In the genomic region with DNA sequence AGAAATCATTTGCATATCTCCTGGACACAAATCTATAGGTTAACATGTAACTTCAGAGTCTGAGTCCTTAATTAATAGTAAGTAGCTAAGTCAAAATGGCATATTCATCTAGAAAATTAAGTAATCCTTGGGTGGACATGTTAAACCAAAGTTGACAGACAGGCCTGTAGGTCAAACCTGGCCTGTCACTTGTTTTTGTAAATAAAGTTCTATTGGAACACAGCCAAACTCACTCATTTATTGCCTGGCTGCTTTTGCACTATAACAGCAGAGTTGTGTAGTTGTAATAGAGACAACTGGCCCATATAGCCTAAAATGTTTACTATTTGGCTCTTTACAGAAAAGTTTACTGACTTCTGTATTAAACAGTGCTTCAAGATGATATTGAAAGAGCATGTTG, we compare ENCODE assay signal across 23 cellular contexts. TPM values are rescaled to one million over a fixed set of nuclear protein-coding genes. Genes with fewer than 3 reads are reported as not detected.
"Had no signal": no experiment of that assay in that cellular context is flagged by ENCODE, and none has a peak within 500 bp of the region (broad histone marks: within the 10 kb centered on the region; RNA-seq: fewer than 3 reads in every experiment).

No MANE protein-coding gene starts in this region.

- H3K4me3 ChIP-seq: SJSA1 had no signal

- H3K27ac ChIP-seq: HL-60, KMS-11 had no signal

- H3K9me3 ChIP-seq: SJSA1, SK-N-SH had no signal

- DNase-seq: Kasumi-1, MV-4-11, NCI-H1048, NCI-H1105, NCI-H1417, NCI-H146, NCI-H1694 treated with DMSO at 0.1 percent for 48 hours, NCI-H2029, NCI-H2081 treated with DMSO at 0.1 percent for 48 hours, NCI-H2171, NCI-H226, NCI-H446, NCI-H510A, NCI-H524 treated with DMSO at 0.1 percent for 48 hours, NCI-H69, NCI-H774, Right ventricle myocardium superior, RPMI8226, SIG-M5, SK-N-SH had no signal

- H3K27me3 ChIP-seq: SJSA1 had no signal

RNA-seq across cellular contexts. Expression of a gene that starts 24.6 kb away (rescaled TPM):
- total RNA-seq: Right ventricle myocardium superior, SJSA1 had no signal
- polyA plus RNA-seq: SK-N-SH had no signal
